In genomic region chr3:97074546-97074945, GRCh38 we compare ENCODE assay signal across 23 cellular contexts.
DNase-seq lines count a peak whose midpoint lies in the region; ATAC-seq, FAIRE-seq and TF ChIP-seq lines count a peak whose summit lies in the region.
"Had no signal": no experiment of that assay in that cellular context is flagged by ENCODE, and none has a peak within 500 bp of the region (broad histone marks: within the 10 kb centered on the region; RNA-seq: fewer than 3 reads in every experiment).

No MANE protein-coding gene starts in this region.

- H3K56ac ChIP-seq in IMR-90 (ENCODE audit: extremely low read depth, insufficient read depth, low read length), result no peak overlapping the region

- no peaks in the 10 kb centered on the region for H3K36me3 ChIP-seq in HepG2 (replicated peaks in 1 of 2; ENCODE audit: control insufficient read depth in 1 of 2, insufficient read depth in 2 of 2, low read length in 2 of 2)
- H3K36me3 ChIP-seq in right lobe of liver, result no peaks in the 10 kb centered on the region
- H3K36me3 ChIP-seq in IMR-90 (ENCODE audit: control insufficient read depth, insufficient read depth, low read length), result no peaks in the 10 kb centered on the region
- H3K36me3 ChIP-seq: BLaER1 treated with 17β-estradiol and CSF1 and Interleukin-3, amounts not matched to agents 10 nM and 100 nM had no signal

- no peak overlapping the region for H2AFZ ChIP-seq in HepG2 (ENCODE audit: low read length)
- H2AFZ ChIP-seq in IMR-90 (replicated peaks; ENCODE audit: low read length, poor library complexity), result no peak overlapping the region

- H2BK5ac ChIP-seq in IMR-90 (ENCODE audit: low read depth, low read length, poor library complexity, severe bottlenecking), result no peak overlapping the region

- H4K20me1 ChIP-seq in HepG2 (ENCODE audit: insufficient read depth, low read length) (no peaks in the 10 kb centered on the region), IMR-90 (ENCODE audit: insufficient read depth, low read length) (no peaks in the 10 kb centered on the region)
- H4K20me1 ChIP-seq: BLaER1 treated with 17β-estradiol and CSF1 and Interleukin-3, amounts not matched to agents 10 nM and 100 nM had no signal

- H3K4me2 ChIP-seq in HepG2 (ENCODE audit: low read depth, low read length) (no peak overlapping the region), IMR-90 (ENCODE audit: low read depth, low read length) (no peak overlapping the region)
- H3K4me2 ChIP-seq: BLaER1 treated with 17β-estradiol and CSF1 and Interleukin-3, amounts not matched to agents 10 nM and 100 nM had no signal

- no peaks in the 10 kb centered on the region for H3K9me3 ChIP-seq in HepG2 (ENCODE audit: low read length)
- no peaks in the 10 kb centered on the region for H3K9me3 ChIP-seq in right lobe of liver
- no peaks in the 10 kb centered on the region for H3K9me3 ChIP-seq in IMR-90 (ENCODE audit: control insufficient read depth, insufficient read depth, low read length)
- H3K9me3 ChIP-seq: BLaER1 treated with 17β-estradiol and CSF1 and Interleukin-3, amounts not matched to agents 10 nM and 100 nM; Caco-2 had no signal

- H3K27ac ChIP-seq in HepG2 (ENCODE audit: extremely low read length, insufficient read depth, low read length) (no peak overlapping the region), right lobe of liver (no peak overlapping the region), IMR-90 (ENCODE audit: insufficient read depth, low read length) (no peak overlapping the region)
- H3K27ac ChIP-seq: 22Rv1; BLaER1 treated with 17β-estradiol and CSF1 and Interleukin-3, amounts not matched to agents 10 nM and 100 nM; C4-2B had no signal

- H2AK9ac ChIP-seq in IMR-90 (replicated peaks; ENCODE audit: low read depth, low read length, poor library complexity), result no peak overlapping the region

- no peak overlapping the region for H2BK15ac ChIP-seq in IMR-90 (ENCODE audit: low read depth, low read length)

- H3K4me1 ChIP-seq in HepG2 (ENCODE audit: insufficient read depth, low read length), result no peaks in the 10 kb centered on the region
- H3K4me1 ChIP-seq in right lobe of liver, result no peaks in the 10 kb centered on the region
- no peaks in the 10 kb centered on the region for H3K4me1 ChIP-seq in IMR-90 (ENCODE audit: control insufficient read depth, insufficient read depth, low read length)
- H3K4me1 ChIP-seq: Caco-2 had no signal

- H2BK20ac ChIP-seq in IMR-90 (ENCODE audit: low read depth, low read length), result no peak overlapping the region

- TF ChIP-seq CTCF in HepG2 (CRISPR knock-in tag; IDR thresholded peaks at IDR 0.05), result no peak
- TF ChIP-seq CTCF in right lobe of liver (IDR thresholded peaks at IDR 0.05), result no peak
- TF ChIP-seq CTCF in IMR-90 (conservative IDR thresholded peaks at IDR 0.05; ENCODE audit: low read depth, low read length), result no peak
- no peak for TF ChIP-seq CTCF in MCF 10A (IDR thresholded peaks at IDR 0.05; ENCODE audit: unreplicated experiment)

- no peak overlapping the region for H3K27ac Mint-ChIP-seq in MCF 10A (ENCODE audit: low read depth, unreplicated experiment)
- H3K27ac Mint-ChIP-seq: B cell; CD4-positive, alpha-beta T cell; CD8-positive, alpha-beta T cell had no signal

- H3K23ac ChIP-seq in IMR-90 (ENCODE audit: low read depth, low read length), result no peak overlapping the region

- no peak overlapping the region for H4K8ac ChIP-seq in IMR-90 (ENCODE audit: low read depth in 2 of 2, low read length in 2 of 2)

- no peaks in the 10 kb centered on the region for H3K4me1 Mint-ChIP-seq in MCF 10A (ENCODE audit: insufficient read depth, unreplicated experiment)
- H3K4me1 Mint-ChIP-seq: B cell had no signal

- intact Hi-C loops in HepG2 (cut with micrococcal nuclease; ENCODE audit: unreplicated experiment) (no loop called here), right lobe of liver (cut with DNase I) (no loop called here), IMR-90 (cut with micrococcal nuclease) (no loop called here), MCF 10A (cut with micrococcal nuclease) (no loop called here)

- no TSS peak for BruUV-seq in HepG2 (replicated peaks; lab: Mats Ljungman, UMichigan)
- no TSS peak for BruUV-seq in IMR-90 (replicated peaks; lab: Mats Ljungman, UMichigan)
- no TSS peak for BruUV-seq in MCF 10A (replicated peaks; lab: Mats Ljungman, UMichigan)

- no peak for TF ChIP-seq EP300 in HepG2 (IDR thresholded peaks at IDR 0.05; ENCODE audit: low read depth in 2 of 2, low read length in 2 of 2)
- no peak for TF ChIP-seq EP300 in HepG2 (CRISPR knock-in tag; IDR thresholded peaks at IDR 0.05; ENCODE audit: borderline replicate concordance)

- POLR2A ChIA-PET in HepG2 (lab: Yijun Ruan, JAX), result no interaction called here
- POLR2A ChIA-PET in IMR-90 (lab: Charles Lee; ENCODE audit: unreplicated experiment), result no interaction called here
- POLR2A ChIA-PET in MCF 10A (lab: Yijun Ruan, JAX), result no interaction called here

- dilution Hi-C loops in IMR-90 (cut with HindIII; ENCODE audit: low sequenced_read_pairs, unreplicated experiment), result no loop called here

- in situ Hi-C loops in HepG2 (cut with HindIII; ENCODE audit: extremely low pct_ligation_motif_present, low pct_unique_long_range_greater_than_20kb) (no loop called here), IMR-90 (cut with MboI; ENCODE audit: low sequenced_read_pairs) (no loop called here)

- no peak for TF ChIP-seq RAD21 in HepG2 (CRISPR knock-in tag; IDR thresholded peaks at IDR 0.05)
- no peak for TF ChIP-seq RAD21 in IMR-90 (IDR thresholded peaks at IDR 0.05; ENCODE audit: low read length)

- no peak overlapping the region for H3K18ac ChIP-seq in IMR-90 (ENCODE audit: low read depth, low read length)

- H3K14ac ChIP-seq in IMR-90 (replicated peaks; ENCODE audit: low read depth, low read length), result no peak overlapping the region

- peaks cover 14% of the 10 kb centered on the region for H3K9me3 Mint-ChIP-seq in MCF 10A (ENCODE audit: unreplicated experiment)

- H3K27me3 Mint-ChIP-seq in MCF 10A (ENCODE audit: insufficient read depth, unreplicated experiment), result no peaks in the 10 kb centered on the region
- H3K27me3 Mint-ChIP-seq: B cell; CD4-positive, alpha-beta T cell had no signal

- H3K4ac ChIP-seq in IMR-90 (ENCODE audit: low read depth, low read length), result no peak overlapping the region

- H3K36me3 Mint-ChIP-seq in MCF 10A (ENCODE audit: insufficient read depth, unreplicated experiment), result no peaks in the 10 kb centered on the region
- H3K36me3 Mint-ChIP-seq: CD8-positive, alpha-beta T cell had no signal

- H3K9me1 ChIP-seq in IMR-90 (ENCODE audit: insufficient read depth, low read length), result no peaks in the 10 kb centered on the region

- ATAC-seq in HepG2 (no peak), right lobe of liver (no peak), IMR-90 (ENCODE audit: low read depth) (no peak), GM19467 (IDR thresholded peaks at IDR 0.05; ENCODE audit: unreplicated experiment) (no peak)
- ATAC-seq: CD8-positive, alpha-beta T cell; GM12878 had no signal

- WGBS in HepG2 (ENCODE audit: low lambda C conversion rate), result under 1% methylated on average over 2 of the region's 2 CpGs
- WGBS in right lobe of liver (ENCODE audit: insufficient coverage, low coverage, low lambda C conversion rate, missing lambda C conversion rate), result 24% methylated on average over 2 of the region's 2 CpGs
- no CpG with 5 or more reads among the region's 2 CpGs for WGBS in IMR-90 (ENCODE audit: extremely low coverage in 2 of 2, insufficient read length in 1 of 2), 2 experiments

- no peak overlapping the region for H2BK120ac ChIP-seq in IMR-90 (ENCODE audit: low read depth, low read length)

- H3K79me1 ChIP-seq in IMR-90 (ENCODE audit: low read depth in 1 of 2, low read length in 2 of 2), result no peaks in the 10 kb centered on the region

- H4K5ac ChIP-seq in IMR-90 (ENCODE audit: low read depth, low read length), result no peak overlapping the region

- TF ChIP-seq POLR2A in HepG2 (IDR thresholded peaks at IDR 0.05; ENCODE audit: insufficient read depth in 1 of 2, low read depth in 2 of 2, low read length in 2 of 2) (no peak), right lobe of liver (IDR thresholded peaks at IDR 0.05) (no peak), IMR-90 (IDR thresholded peaks at IDR 0.05; ENCODE audit: low read depth, low read length) (no peak)

- no peaks in the 10 kb centered on the region for H3K79me2 ChIP-seq in HepG2 (ENCODE audit: insufficient read depth, low read length)

- FAIRE-seq in HepG2 (lab: Jason Lieb, UNC), result no peak
- FAIRE-seq in frontal cortex (lab: Jason Lieb, UNC), result peak; percentile 68
- FAIRE-seq: D721Med, GM12878, GM12892, GM18507, GM19239 had no signal

- DNase-seq in HepG2 (ENCODE audit: low spot score) (no peak), right lobe of liver (no peak), IMR-90 (no peak), frontal cortex (ENCODE audit: low spot score in 2 of 2) (no peak), RPMI8226 (no peak), MCF 10A (ENCODE audit: unreplicated experiment) (no peak)
- DNase-seq: ACHN; Caco-2; Calu3; CD4-positive, alpha-beta T cell; CD8-positive, alpha-beta T cell; DMS79 treated with DMSO at 0.1 percent for 48 hours; GDM1 had no signal

- CTCF ChIA-PET in HepG2 (lab: Yijun Ruan, JAX; ENCODE audit: low intra/inter-chr PET ratio, low total read pairs), result no interaction called here
- CTCF ChIA-PET in IMR-90 (lab: Yijun Ruan, JAX), result no interaction called here
- CTCF ChIA-PET in MCF 10A (lab: Yijun Ruan, JAX), result no interaction called here

- no peak overlapping the region for H2AK5ac ChIP-seq in IMR-90 (ENCODE audit: low read depth, low read length)

- H4K91ac ChIP-seq in IMR-90 (ENCODE audit: insufficient read depth, low read depth, low read length), result no peak overlapping the region

- H3K4me3 Mint-ChIP-seq in MCF 10A (ENCODE audit: unreplicated experiment), result no peak overlapping the region
- H3K4me3 Mint-ChIP-seq: B cell; CD4-positive, alpha-beta T cell; CD8-positive, alpha-beta T cell had no signal

- no peak overlapping the region for H3K4me3 ChIP-seq in HepG2 (replicated peaks in 1 of 3; ENCODE audit: insufficient read depth in 1 of 3, low read depth in 2 of 3, low read length in 3 of 3)
- H3K4me3 ChIP-seq in right lobe of liver, result no peak overlapping the region
- no peak overlapping the region for H3K4me3 ChIP-seq in IMR-90 (ENCODE audit: insufficient read depth, low read depth, low read length)
- H3K4me3 ChIP-seq: BLaER1 treated with 17β-estradiol and CSF1 and Interleukin-3, amounts not matched to agents 10 nM and 100 nM; GM12878 had no signal

- no peaks in the 10 kb centered on the region; a peak in 1 of 5 replicates for H3K27me3 ChIP-seq in HepG2 (ENCODE audit: control insufficient read depth in 1 of 2, insufficient read depth in 2 of 2, low read length in 2 of 2)
- H3K27me3 ChIP-seq in right lobe of liver, result no peaks in the 10 kb centered on the region
- H3K27me3 ChIP-seq in IMR-90 (ENCODE audit: control insufficient read depth, insufficient read depth, low read length), result no peaks in the 10 kb centered on the region
- H3K27me3 ChIP-seq: BLaER1 treated with 17β-estradiol and CSF1 and Interleukin-3, amounts not matched to agents 10 nM and 100 nM had no signal

- H3K9ac ChIP-seq in HepG2 (ENCODE audit: insufficient read depth, low read depth, low read length) (no peak overlapping the region), IMR-90 (ENCODE audit: low read depth, low read length) (no peak overlapping the region)
- H3K9ac ChIP-seq: BLaER1 treated with 17β-estradiol and CSF1 and Interleukin-3, amounts not matched to agents 10 nM and 100 nM had no signal

TF ChIP-seq in IMR-90, 13 proteins besides CTCF, POLR2A, EP300 and RAD21:
- TF ChIP-seq MAZ (IDR thresholded peaks at IDR 0.05; ENCODE audit: borderline replicate concordance, low read depth, low read length) (no peak), MAFK (IDR thresholded peaks at IDR 0.05; ENCODE audit: low read depth, low read length) (peak; percentile 36; the same call in 1 of the 2 replicates)
TF ChIP-seq in IMR-90: peak in this region for 1.
